In the genomic region with DNA sequence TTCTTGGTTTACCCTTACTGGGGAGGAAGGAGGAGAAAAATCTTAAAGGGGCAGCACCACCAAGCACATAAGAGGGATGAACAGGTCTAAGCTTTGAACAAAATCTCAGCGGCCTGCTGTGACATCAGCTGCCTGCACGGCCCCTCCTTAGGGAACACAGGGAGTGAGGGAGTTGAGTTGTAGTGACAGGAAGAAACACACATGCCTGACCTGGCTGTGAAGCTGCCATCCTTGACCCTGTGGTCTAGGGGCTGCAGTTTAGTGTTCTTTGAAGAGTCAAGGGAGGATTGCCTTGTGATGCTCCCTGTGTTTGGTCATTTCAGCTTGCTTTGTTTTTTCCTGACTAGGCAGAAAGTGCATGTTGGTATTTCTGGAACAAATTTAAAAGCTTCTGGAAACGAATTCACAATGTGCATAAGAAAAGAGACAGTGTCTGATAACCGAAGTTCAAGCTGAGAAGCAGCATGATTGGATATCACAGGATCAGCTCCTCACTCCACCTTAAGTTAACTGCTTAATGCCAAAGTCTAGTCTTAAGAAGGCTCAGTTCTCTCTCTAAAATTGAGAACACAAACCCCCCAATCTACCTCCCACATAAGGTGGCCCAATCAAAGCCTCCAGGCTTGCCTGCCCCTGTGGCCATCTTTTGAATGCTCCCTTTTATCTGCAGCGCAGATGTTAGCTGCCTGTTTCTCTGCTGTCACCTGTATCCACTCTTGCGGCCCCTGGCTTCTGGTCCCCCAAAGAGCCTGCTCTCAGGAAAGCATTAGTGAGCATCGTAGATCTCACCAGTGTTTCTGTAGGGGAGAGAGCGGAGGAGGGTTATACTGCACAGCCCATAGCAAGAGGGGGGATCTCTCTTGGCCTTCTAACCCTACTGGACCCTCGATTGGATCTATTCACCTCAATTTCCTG, we compare ENCODE assay signal across 16 cellular contexts.
DNase-seq lines count a peak whose midpoint lies in the region; ATAC-seq, FAIRE-seq and TF ChIP-seq lines count a peak whose summit lies in the region.
"Had no signal": no experiment of that assay in that cellular context is flagged by ENCODE, and none has a peak within 500 bp of the region (broad histone marks: within the 10 kb centered on the region; RNA-seq: fewer than 3 reads in every experiment).

No MANE protein-coding gene starts in this region.

- no peak overlapping the region for H2BK5ac ChIP-seq in IMR-90 (ENCODE audit: low read depth, low read length, poor library complexity, severe bottlenecking)

- H3K9me3 ChIP-seq in IMR-90 (ENCODE audit: control insufficient read depth, insufficient read depth, low read length) (no peaks in the 10 kb centered on the region), K562 (replicated peaks; ENCODE audit: control insufficient read depth, insufficient read depth, low read depth, low read length) (no peaks in the 10 kb centered on the region), vagina (no peaks in the 10 kb centered on the region), OCI-LY7 (ENCODE audit: low read length) (no peaks in the 10 kb centered on the region)
- no peaks in the 10 kb centered on the region for H3K9me3 ChIP-seq in CD4-positive, alpha-beta T cell (ENCODE audit: control insufficient read depth, low read length)
- H3K9me3 ChIP-seq: Caco-2, HAP-1 had no signal

- H3K4me1 ChIP-seq in IMR-90 (ENCODE audit: control insufficient read depth, insufficient read depth, low read length) (peaks cover 5% of the 10 kb centered on the region), K562 (replicated peaks in 1 of 2; ENCODE audit: control insufficient read depth in 2 of 2, insufficient read depth in 2 of 2, low read length in 2 of 2) (no peaks in the 10 kb centered on the region), vagina (peaks cover 8% of the 10 kb centered on the region), OCI-LY7 (ENCODE audit: insufficient read depth, low read length, poor library complexity, severe bottlenecking) (no peaks in the 10 kb centered on the region)
- H3K4me1 ChIP-seq: Caco-2, HAP-1 had no signal

- no peak overlapping the region for H3K56ac ChIP-seq in IMR-90 (ENCODE audit: extremely low read depth, insufficient read depth, low read length)

- ATAC-seq in IMR-90 (ENCODE audit: low read depth): no peak
- no peak for ATAC-seq in K562
- no peak for ATAC-seq in CD4-positive, alpha-beta T cell (ENCODE audit: poor library complexity)

- H3K27me3 ChIP-seq in IMR-90 (ENCODE audit: control insufficient read depth, insufficient read depth, low read length) (0 out of 2 replicates have a peak, but pooled peaks cover 2% of the 10 kb centered on the region), K562 (ENCODE audit: control insufficient read depth in 2 of 2, insufficient read depth in 2 of 2, low read length in 2 of 2) (peaks cover 13 to 34% of the 10 kb centered on the region in 2 experiments; a peak in 4 of 5 replicates), vagina (no peaks in the 10 kb centered on the region)
- no peaks in the 10 kb centered on the region for H3K27me3 ChIP-seq in CD4-positive, alpha-beta T cell (ENCODE audit: control insufficient read depth, insufficient read depth, low read length)

- H3K27me3 Mint-ChIP-seq in nephron (ENCODE audit: low read depth): peaks cover 3% of the 10 kb centered on the region
- H3K27me3 Mint-ChIP-seq in CD4-positive, alpha-beta T cell: peaks cover 24% of the 10 kb centered on the region

- no TSS peak for BruUV-seq in IMR-90 (replicated peaks; lab: Mats Ljungman, UMichigan)
- no TSS peak for BruUV-seq in K562 (replicated peaks; lab: Mats Ljungman, UMichigan)
- no TSS peak for BruUV-seq in OCI-LY7 (replicated peaks; lab: Mats Ljungman, UMichigan)

- no peak for TF ChIP-seq EP300 in K562 (IDR thresholded peaks at IDR 0.05; ENCODE audit: low read length)

- H3K27ac Mint-ChIP-seq in nephron: peak overlapping the region in 2 of 3 experiments; percentile 28 to 45
- no peak overlapping the region for H3K27ac Mint-ChIP-seq in CD4-positive, alpha-beta T cell

- no peak overlapping the region for H2AK5ac ChIP-seq in IMR-90 (ENCODE audit: low read depth, low read length)

- H3K18ac ChIP-seq in IMR-90 (ENCODE audit: low read depth, low read length): no peak overlapping the region

- H3K4me3 ChIP-seq in IMR-90 (ENCODE audit: insufficient read depth, low read depth, low read length) (no peak overlapping the region), K562 (no peak overlapping the region), vagina (no peak overlapping the region), OCI-LY7 (ENCODE audit: low read depth, low read length, poor library complexity, severe bottlenecking) (no peak overlapping the region)
- H3K4me3 ChIP-seq: HAP-1 had no signal

- dilution Hi-C loops in IMR-90 (cut with HindIII; ENCODE audit: low sequenced_read_pairs, unreplicated experiment): no loop called here

- CTCF ChIA-PET in IMR-90 (lab: Yijun Ruan, JAX) (interaction anchor here (1.8 kb wide), 1 partner anchor 9 kb away, joined by 10 read pairs; no protein-coding TSS in a partner anchor), K562 (lab: Yijun Ruan, JAX; ENCODE audit: low intra/inter-chr PET ratio) (no interaction called here), OCI-LY7 (lab: Charles Lee; ENCODE audit: unreplicated experiment) (no interaction called here)
- CTCF ChIA-PET in CD4-positive, alpha-beta T cell (lab: Charles Lee): no interaction called here

- H4K20me1 ChIP-seq in IMR-90 (ENCODE audit: insufficient read depth, low read length) (no peaks in the 10 kb centered on the region), K562 (replicated peaks; ENCODE audit: control insufficient read depth, insufficient read depth, low read length) (0 out of 2 replicates have a peak, but pooled peaks cover 2% of the 10 kb centered on the region), OCI-LY7 (ENCODE audit: insufficient read depth, low read length) (no peaks in the 10 kb centered on the region)

- H2BK120ac ChIP-seq in IMR-90 (ENCODE audit: low read depth, low read length): no peak overlapping the region

- intact Hi-C loops in IMR-90 (cut with micrococcal nuclease): no loop called here
- intact Hi-C loops in K562 (cut with micrococcal nuclease): no loop called here
- intact Hi-C loops in vagina (cut with DNase I): no loop called here
- intact Hi-C loops in OCI-LY7 (cut with micrococcal nuclease; ENCODE audit: unreplicated experiment): no loop called here
- intact Hi-C loops in CD4-positive, alpha-beta T cell (cut with DNase I, micrococcal nuclease): no loop called here

- no peak overlapping the region for H3K4ac ChIP-seq in IMR-90 (ENCODE audit: low read depth, low read length)

- no peak for TF ChIP-seq RAD21 in IMR-90 (IDR thresholded peaks at IDR 0.05; ENCODE audit: low read length)
- TF ChIP-seq RAD21 in K562 (CRISPR knock-in tag; conservative IDR thresholded peaks at IDR 0.05 in 1 of 2, IDR thresholded peaks at IDR 0.05 in 1 of 2): no peak

- no peak overlapping the region for H4K5ac ChIP-seq in IMR-90 (ENCODE audit: low read depth, low read length)

- peaks cover 22% of the 10 kb centered on the region for H3K4me1 Mint-ChIP-seq in nephron
- H3K4me1 Mint-ChIP-seq in CD4-positive, alpha-beta T cell (ENCODE audit: low read depth): no peaks in the 10 kb centered on the region
- H3K4me1 Mint-ChIP-seq: CD14-positive monocyte; CD8-positive, alpha-beta memory T cell had no signal

- peaks cover 2% of the 10 kb centered on the region; the same call in 1 of the 2 replicates for H3K9me1 ChIP-seq in IMR-90 (ENCODE audit: insufficient read depth, low read length)
- H3K9me1 ChIP-seq in K562 (ENCODE audit: control insufficient read depth, insufficient read depth, low read length): no peaks in the 10 kb centered on the region

- no peaks in the 10 kb centered on the region for H3K36me3 Mint-ChIP-seq in nephron (ENCODE audit: low read depth)
- no peaks in the 10 kb centered on the region for H3K36me3 Mint-ChIP-seq in CD4-positive, alpha-beta T cell (ENCODE audit: low read depth)
- H3K36me3 Mint-ChIP-seq: CD14-positive monocyte; CD8-positive, alpha-beta memory T cell had no signal

- H3K23ac ChIP-seq in IMR-90 (ENCODE audit: low read depth, low read length): 0 out of 2 replicates have a peak overlapping the region, but pooled peaks have one; percentile 38

- H3K9me3 Mint-ChIP-seq in nephron: no peaks in the 10 kb centered on the region
- no peaks in the 10 kb centered on the region for H3K9me3 Mint-ChIP-seq in CD4-positive, alpha-beta T cell
- H3K9me3 Mint-ChIP-seq: CD14-positive monocyte; CD8-positive, alpha-beta memory T cell had no signal

- 59% methylated on average over 4 of the region's 9 CpGs; no CpG with 5 or more reads in 1 of the 2 experiments for WGBS in IMR-90 (ENCODE audit: extremely low coverage in 2 of 2, insufficient read length in 1 of 2), 2 experiments
- under 1% methylated on average over 9 of the region's 9 CpGs for WGBS in K562 (ENCODE audit: insufficient coverage, low coverage, missing lambda C conversion rate)

- H3K79me1 ChIP-seq in IMR-90 (ENCODE audit: low read depth in 1 of 2, low read length in 2 of 2): no peaks in the 10 kb centered on the region

- H3K4me3 Mint-ChIP-seq in nephron: no peak overlapping the region
- H3K4me3 Mint-ChIP-seq in CD4-positive, alpha-beta T cell: no peak overlapping the region
- H3K4me3 Mint-ChIP-seq: CD14-positive monocyte; CD8-positive, alpha-beta memory T cell had no signal

- TF ChIP-seq POLR2A in IMR-90 (IDR thresholded peaks at IDR 0.05; ENCODE audit: low read depth, low read length): no peak
- TF ChIP-seq POLR2A in K562 (conservative IDR thresholded peaks at IDR 0.05): no peak
- no peak for TF ChIP-seq POLR2A in vagina (IDR thresholded peaks at IDR 0.05)

- H3K27ac ChIP-seq in IMR-90 (ENCODE audit: insufficient read depth, low read length) (no peak overlapping the region), K562 (ENCODE audit: extremely low read depth, low read depth, low read length) (no peak overlapping the region), vagina (no peak overlapping the region), OCI-LY7 (ENCODE audit: low read depth, low read length, poor library complexity, severe bottlenecking) (no peak overlapping the region)
- H3K27ac ChIP-seq in CD4-positive, alpha-beta T cell (ENCODE audit: low read depth, low read length): no peak overlapping the region

- no peak overlapping the region for H4K91ac ChIP-seq in IMR-90 (ENCODE audit: insufficient read depth, low read depth, low read length)

- no peak overlapping the region for H4K8ac ChIP-seq in IMR-90 (ENCODE audit: low read depth in 2 of 2, low read length in 2 of 2)

- H3K14ac ChIP-seq in IMR-90 (replicated peaks; ENCODE audit: low read depth, low read length): no peak overlapping the region

- no peaks in the 10 kb centered on the region for H3K9me2 ChIP-seq in OCI-LY7 (ENCODE audit: insufficient read depth, low read length)

- in situ Hi-C loops in IMR-90 (cut with MboI; ENCODE audit: low sequenced_read_pairs): no loop called here
- in situ Hi-C loops in K562 (cut with MboI): no loop called here

- H2BK20ac ChIP-seq in IMR-90 (ENCODE audit: low read depth, low read length): no peak overlapping the region

- H3K36me3 ChIP-seq in IMR-90 (ENCODE audit: control insufficient read depth, insufficient read depth, low read length) (no peaks in the 10 kb centered on the region), K562 (ENCODE audit: control insufficient read depth, insufficient read depth, low read length) (no peaks in the 10 kb centered on the region), vagina (no peaks in the 10 kb centered on the region), OCI-LY7 (ENCODE audit: insufficient read depth, low read length) (no peaks in the 10 kb centered on the region)
- H3K36me3 ChIP-seq: HAP-1 had no signal

- POLR2A ChIA-PET in IMR-90 (lab: Charles Lee; ENCODE audit: unreplicated experiment) (no interaction called here), K562 (lab: Yijun Ruan, JAX) (interaction anchor here (0.6 to 1.4 kb wide), 7 partner anchors 9 to 464 kb away, joined by 3 to 6 read pairs (median 3); no protein-coding TSS in a partner anchor), OCI-LY7 (lab: Charles Lee) (no interaction called here)
- POLR2A ChIA-PET in CD4-positive, alpha-beta T cell (lab: Charles Lee): no interaction called here

- DNase-seq in IMR-90: no peak
- DNase-seq in K562 (ENCODE audit: extremely low read depth in 1 of 4, low spot score in 3 of 4): no peak
- DNase-seq in vagina (ENCODE audit: extremely low spot score in 2 of 2): peak; percentile 52 to 54
- no peak for DNase-seq in OCI-LY7 (ENCODE audit: low spot score)
- DNase-seq in anterior cingulate cortex (lab: John Stamatoyannopoulos, UW): no peak
- no peak for DNase-seq in CD4-positive, alpha-beta T cell
- DNase-seq: Caco-2; CD8-positive, alpha-beta memory T cell; DMS53; GF-D8 had no signal

- no peaks in the 10 kb centered on the region for H3K79me2 ChIP-seq in K562 (ENCODE audit: control insufficient read depth, insufficient read depth, low read length)
- H3K79me2 ChIP-seq in OCI-LY7 (ENCODE audit: insufficient read depth, low read depth, low read length): no peaks in the 10 kb centered on the region

- H2AK9ac ChIP-seq in IMR-90 (replicated peaks; ENCODE audit: low read depth, low read length, poor library complexity): no peak overlapping the region

- FAIRE-seq in K562 (lab: Jason Lieb, UNC): peak; percentile 40
- FAIRE-seq: GM19239, H1, HTR-8/SVneo had no signal

- TF ChIP-seq CTCF in IMR-90 (conservative IDR thresholded peaks at IDR 0.05; ENCODE audit: low read depth, low read length) (no peak), K562 (IDR thresholded peaks at IDR 0.05 in 2 of 3, conservative IDR thresholded peaks at IDR 0.05 in 1 of 3; ENCODE audit: insufficient read depth in 2 of 3, low read depth in 1 of 3, low read length in 3 of 3) (no peak), nephron (IDR thresholded peaks at IDR 0.05; ENCODE audit: unreplicated experiment in 3 of 3) (no peak), vagina (IDR thresholded peaks at IDR 0.05) (no peak), OCI-LY7 (conservative IDR thresholded peaks at IDR 0.05; ENCODE audit: low read length) (no peak)
- no peak for TF ChIP-seq CTCF in CD4-positive, alpha-beta T cell (IDR thresholded peaks at IDR 0.05)

- H3K4me2 ChIP-seq in IMR-90 (ENCODE audit: low read depth, low read length) (no peak overlapping the region), K562 (ENCODE audit: insufficient read depth, low read length) (no peak overlapping the region), OCI-LY7 (ENCODE audit: low read length) (no peak overlapping the region)

- peak overlapping the region; percentile 13 for H2AFZ ChIP-seq in IMR-90 (replicated peaks; ENCODE audit: low read length, poor library complexity)
- H2AFZ ChIP-seq in K562 (ENCODE audit: low read depth, low read length): no peak overlapping the region
- H2AFZ ChIP-seq in OCI-LY7 (ENCODE audit: low read length): no peak overlapping the region

- no peak overlapping the region for H2BK15ac ChIP-seq in IMR-90 (ENCODE audit: low read depth, low read length)

- H3K9ac ChIP-seq in IMR-90 (ENCODE audit: low read depth, low read length): no peak overlapping the region
- no peak overlapping the region for H3K9ac ChIP-seq in K562 (ENCODE audit: insufficient read depth in 1 of 2, low read depth in 2 of 2, low read length in 2 of 2)

Comparison
In these comparisons a context has a peak if more than half of its experiments do, and no peak if none do; other contexts are left out.
1. DNase-seq: peak in vagina (2 of 2); none in IMR-90 (single experiment), K562 (0 of 4), OCI-LY7 (single experiment), anterior cingulate cortex (0 of 58) and CD4-positive, alpha-beta T cell (0 of 10).